ENCODE assay signal across 8 cellular contexts in the genomic region with DNA sequence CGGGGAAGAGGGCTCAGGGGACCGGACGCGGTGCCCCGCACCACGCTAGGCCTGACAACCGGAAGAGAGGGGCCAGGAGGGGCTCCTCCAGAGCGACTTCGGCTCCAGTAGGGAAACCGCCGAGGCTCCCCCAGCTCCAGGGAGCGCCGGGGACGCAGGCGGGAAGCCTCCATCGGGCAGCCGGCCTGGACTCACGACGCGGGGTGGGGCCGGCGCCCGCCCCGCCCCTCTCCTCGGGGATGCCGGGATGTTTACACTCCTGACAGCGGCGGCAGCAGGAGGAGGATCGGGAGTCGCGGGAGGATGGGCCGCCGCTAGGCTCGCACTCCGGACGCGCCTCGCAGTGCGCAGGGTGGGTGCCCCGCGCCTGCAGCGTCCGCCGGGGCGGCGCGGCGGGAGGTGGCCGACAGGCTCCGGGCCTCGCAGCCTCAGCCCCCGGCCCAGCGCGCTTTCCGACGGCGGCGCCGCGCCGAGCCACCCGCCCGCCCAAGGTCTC. TPM values are rescaled to one million over a fixed set of nuclear protein-coding genes. Genes with fewer than 3 reads are reported as not detected.
DNase-seq lines count a peak whose midpoint lies in the region; TF ChIP-seq lines count a peak whose summit lies in the region.

A gene (plus strand): TSS at position 254 of the 496 bp plus-strand sequence. CDS start 75,583 bp downstream, outside the sequence.

- CTCF ChIA-PET in activated naive CD4-positive, alpha-beta T cell treated with anti-CD3 and anti-CD28 coated beads for 36 hours (lab: Charles Lee) = interaction anchor here (1.0 to 2.3 kb wide), 7 partner anchors 10 to 310 kb away, joined by 3 to 10 read pairs (median 6); no protein-coding TSS in a partner anchor

- no peak within 1 kb of the TSS for H2AFZ ChIP-seq in H9 (ENCODE audit: low read length)

- H3K4me1 ChIP-seq in H9 (ENCODE audit: insufficient read depth, low read length) (peaks cover 7% of the 10 kb centered on the region; the same call in 1 of the 2 replicates), tibial artery (peaks cover 0 to 75% (median 47%) of the 10 kb centered on the region in 4 donors)

- H2BK15ac ChIP-seq in H9 (ENCODE audit: low read depth, low read length) = no peak within 1 kb of the TSS

- no peak within 1 kb of the TSS for H2BK20ac ChIP-seq in H9 (ENCODE audit: low read depth, low read length, poor library complexity, severe bottlenecking)

- H3K23ac ChIP-seq in H9 (ENCODE audit: insufficient read length, low read depth, low read length) = no peak within 1 kb of the TSS

- no peak within 1 kb of the TSS for H3K4ac ChIP-seq in H9 (ENCODE audit: low read depth, low read length)

- intact Hi-C loops in activated naive CD4-positive, alpha-beta T cell treated with anti-CD3 and anti-CD28 coated beads for 36 hours (cut with micrococcal nuclease) = loop anchor here (1.0 to 5.0 kb wide), 13 partner anchors 30 to 781 kb away; a partner anchor contains a TSS
- intact Hi-C loops in tibial artery (cut with DNase I; ENCODE audit: low total_unique reads) = no loop called here

- H3K14ac ChIP-seq in H9 (ENCODE audit: insufficient read depth, low read length) = peak within 1 kb of the TSS; percentile 11; the same call in 1 of the 2 replicates

- H4K20me1 ChIP-seq in H9 (ENCODE audit: control insufficient read depth, insufficient read depth, insufficient read length) = no peaks in the 10 kb centered on the region

- H4K91ac ChIP-seq in H9 (ENCODE audit: insufficient read length, low read depth, low read length) = no peak within 1 kb of the TSS

- H3K79me1 ChIP-seq in H9 (ENCODE audit: insufficient read depth, low read depth, low read length, poor library complexity, severe bottlenecking) = no peaks in the 10 kb centered on the region

- H3K9me3 Mint-ChIP-seq in H9 (no peaks in the 10 kb centered on the region; a peak in 1 of 5 replicates), neural crest cell (no peaks in the 10 kb centered on the region)
- H3K9me3 Mint-ChIP-seq in activated naive CD4-positive, alpha-beta T cell treated with anti-CD3 and anti-CD28 coated beads for 36 hours = no peaks in the 10 kb centered on the region

- WGBS in H9 (ENCODE audit: extremely low coverage, insufficient read length, low lambda C conversion rate) = no CpG with 5 or more reads among the region's 63 CpGs

- peak within 1 kb of the TSS; percentile 86 for H3K4me2 ChIP-seq in H9 (ENCODE audit: insufficient read depth, insufficient read length, low read length)

- no peak within 1 kb of the TSS for H3K56ac ChIP-seq in H9 (ENCODE audit: insufficient read length, low read depth, low read length)

- no peak within 1 kb of the TSS for H3T11ph ChIP-seq in H9 (ENCODE audit: low read length)

- TF ChIP-seq CTCF in H9 (conservative IDR thresholded peaks at IDR 0.05) = no peak
- no peak for TF ChIP-seq CTCF in neural crest cell (conservative IDR thresholded peaks at IDR 0.05)
- TF ChIP-seq CTCF in tibial artery (IDR thresholded peaks at IDR 0.05) = no peak

- H3K27me3 Mint-ChIP-seq in H9 (ENCODE audit: low read depth) = no peaks in the 10 kb centered on the region
- H3K27me3 Mint-ChIP-seq in activated naive CD4-positive, alpha-beta T cell treated with anti-CD3 and anti-CD28 coated beads for 36 hours (ENCODE audit: low read depth) = no peaks in the 10 kb centered on the region
- no peaks in the 10 kb centered on the region for H3K27me3 Mint-ChIP-seq in neural crest cell (ENCODE audit: low read depth)

- peak within 1 kb of the TSS; percentile 46 for H3K27ac ChIP-seq in H9 (ENCODE audit: insufficient read length, low read depth, low read length)
- H3K27ac ChIP-seq in tibial artery = peak within 1 kb of the TSS; percentile 96 to 100

- H2BK12ac ChIP-seq in H9 (ENCODE audit: insufficient read length, low read depth, low read length) = no peak within 1 kb of the TSS

- H3K4me3 ChIP-seq in tibial artery = peak within 1 kb of the TSS; percentile 74 to 87

- H3K4me3 Mint-ChIP-seq in H9 (peak within 1 kb of the TSS; percentile 88), neural crest cell (peak within 1 kb of the TSS; percentile 93)
- H3K4me3 Mint-ChIP-seq in activated naive CD4-positive, alpha-beta T cell treated with anti-CD3 and anti-CD28 coated beads for 36 hours = peak within 1 kb of the TSS; percentile 100

- H3K9ac ChIP-seq in H9 (ENCODE audit: extremely low read depth, insufficient read length, low read length) = peak within 1 kb of the TSS; percentile 71

- H3K9me3 ChIP-seq in H9 (ENCODE audit: control insufficient read depth, low read depth, low read length) (no peaks in the 10 kb centered on the region), tibial artery (no peaks in the 10 kb centered on the region)

- H3K27me3 ChIP-seq in H9 (ENCODE audit: insufficient read depth, low read length) (no peaks in the 10 kb centered on the region), tibial artery (no peaks in the 10 kb centered on the region)

- H2AK5ac ChIP-seq in H9 (ENCODE audit: insufficient read length, low read length) = no peak within 1 kb of the TSS

- peak within 1 kb of the TSS; percentile 96 to 97 (median 96) for H3K27ac Mint-ChIP-seq in H9
- H3K27ac Mint-ChIP-seq in activated naive CD4-positive, alpha-beta T cell treated with anti-CD3 and anti-CD28 coated beads for 36 hours = peak within 1 kb of the TSS; percentile 98
- peak within 1 kb of the TSS; percentile 78 for H3K27ac Mint-ChIP-seq in neural crest cell (ENCODE audit: unreplicated experiment)

- H3K23me2 ChIP-seq in H9 (ENCODE audit: insufficient read length, low read depth, low read length, poor library complexity, severe bottlenecking) = peaks cover 11% of the 10 kb centered on the region

- H2BK120ac ChIP-seq in H9 (ENCODE audit: low read depth, low read length, poor library complexity, severe bottlenecking) = no peak within 1 kb of the TSS

- H4K8ac ChIP-seq in H9 (replicated peaks; ENCODE audit: insufficient read length, low read depth, low read length) = no peak within 1 kb of the TSS

- H3K36me3 Mint-ChIP-seq in H9 (ENCODE audit: insufficient read depth in 1 of 3, low read depth in 3 of 3) = no peaks in the 10 kb centered on the region
- H3K36me3 Mint-ChIP-seq in activated naive CD4-positive, alpha-beta T cell treated with anti-CD3 and anti-CD28 coated beads for 36 hours (ENCODE audit: low read depth) = peaks cover 7% of the 10 kb centered on the region
- no peaks in the 10 kb centered on the region for H3K36me3 Mint-ChIP-seq in neural crest cell (ENCODE audit: low read depth)

- no peaks in the 10 kb centered on the region; the same call in 1 of the 2 replicates for H3K79me2 ChIP-seq in H9 (ENCODE audit: insufficient read depth, low read length)

- H3K4me1 Mint-ChIP-seq in H9 = peaks cover 25 to 33% of the 10 kb centered on the region in 2 experiments
- H3K4me1 Mint-ChIP-seq in activated naive CD4-positive, alpha-beta T cell treated with anti-CD3 and anti-CD28 coated beads for 36 hours (ENCODE audit: low read depth) = peaks cover 24% of the 10 kb centered on the region
- H3K4me1 Mint-ChIP-seq in neural crest cell = peaks cover 41% of the 10 kb centered on the region

- no peak within 1 kb of the TSS for H4K5ac ChIP-seq in H9 (ENCODE audit: insufficient read length, low read depth, low read length)

- no peak within 1 kb of the TSS for H3K18ac ChIP-seq in H9 (ENCODE audit: insufficient read length, low read depth, low read length)

- no peak within 1 kb of the TSS for H2BK5ac ChIP-seq in H9 (ENCODE audit: insufficient read length, low read length)

- H3K36me3 ChIP-seq in tibial artery = no peaks in the 10 kb centered on the region

- peak; percentile 51 for DNase-seq in GF-D8 (lab: John Stamatoyannopoulos, UW)
- peak; percentile 83 for DNase-seq in H9
- peak; percentile 90 for DNase-seq in M059J (ENCODE audit: low read depth)
- DNase-seq in SHP77 (lab: John Stamatoyannopoulos, UW) = peak; percentile 64 to 78
- DNase-seq in activated naive CD4-positive, alpha-beta T cell treated with anti-CD3 and anti-CD28 coated beads for 36 hours = peak; percentile 69
- DNase-seq in foreskin melanocyte = peak; percentile 77
- DNase-seq in neural crest cell (ENCODE audit: low read depth, low spot score) = peak; percentile 61
- DNase-seq in tibial artery = peak; percentile 86 to 93

RNA-seq across cellular contexts. Expression of the gene that starts here (rescaled TPM):
- total RNA-seq in H9 (2021) (9.6 and 10.0 TPM in 2 replicates), neural crest cell (10.9 and 12.5 TPM in 2 replicates)
- total RNA-seq in M059J (2014; rRNA removed; shearing (Covaris generic)) = 181 and 192 TPM in 2 replicates
- total RNA-seq in activated naive CD4-positive, alpha-beta T cell treated with anti-CD3 and anti-CD28 coated beads for 36 hours = 10 to 100 TPM; 45.6 to 49.7 TPM

Comparison
In these comparisons a context has a peak if more than half of its experiments do, and no peak if none do; other contexts are left out.
1. Peak in every context shown above with its lines: DNase-seq, H3K4me3 ChIP-seq and H3K27ac ChIP-seq.